Comparison of ENCODE assay signal across 10 cellular contexts in the genomic region with DNA sequence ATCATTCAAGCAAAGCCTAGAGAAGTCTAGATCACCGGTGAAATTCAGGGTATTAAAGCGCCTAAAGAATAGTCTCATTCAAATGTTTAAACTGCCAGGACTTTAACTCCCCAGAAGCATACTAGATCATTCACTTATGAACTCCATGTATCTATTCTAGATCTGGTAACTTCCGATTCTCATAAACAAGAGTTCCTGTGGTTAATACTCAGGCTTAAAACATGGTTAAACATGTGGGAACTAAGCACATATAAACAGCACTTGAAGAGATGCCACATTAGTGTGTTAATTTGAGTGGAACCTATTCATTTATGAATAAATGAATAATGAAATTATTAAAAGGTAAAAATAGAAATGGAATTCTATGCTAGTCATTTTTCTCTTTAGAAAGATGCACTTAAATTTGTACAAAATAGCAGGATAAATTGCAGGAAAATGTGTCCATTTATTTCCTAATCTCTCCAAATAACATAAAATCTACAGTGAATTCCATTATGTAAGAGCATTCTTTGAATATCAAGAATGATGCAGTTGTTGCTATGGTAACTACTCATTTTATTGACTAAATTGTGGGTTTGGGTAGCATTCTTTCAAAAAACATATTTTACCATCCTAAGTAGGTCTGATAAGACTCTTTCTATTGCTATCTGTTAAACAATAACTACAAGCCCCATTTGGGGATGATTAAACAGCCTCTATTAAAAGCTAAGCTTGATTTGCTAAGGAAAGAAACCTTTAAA.
DNase-seq lines count a peak whose midpoint lies in the region; FAIRE-seq and TF ChIP-seq lines count a peak whose summit lies in the region.
"Had no signal": no experiment of that assay in that cellular context is flagged by ENCODE, and none has a peak within 500 bp of the region (broad histone marks: within the 10 kb centered on the region; RNA-seq: fewer than 3 reads in every experiment).

No MANE protein-coding gene starts in this region.

- peak; percentile 20 for DNase-seq in AG20443 (ENCODE audit: low spot score)
- DNase-seq in HFF-Myc (ENCODE audit: extremely low read depth, low read depth) = no peak
- peak; percentile 52 for DNase-seq in astrocyte (ENCODE audit: low read depth)
- DNase-seq in mesenchymal stem cell = peak; percentile 47
- DNase-seq in NCI-H226 = no peak
- no peak for DNase-seq in stimulated activated CD4-positive, alpha-beta T cell treated with anti-CD3 and anti-CD28 coated beads, Interleukin-2, amount 100 ng/mL, for 48 hours
- DNase-seq in GM10248 (ENCODE audit: extremely low spot score) = no peak
- no peak for DNase-seq in stimulated activated CD4-positive, alpha-beta T cell treated with anti-CD3 and anti-CD28 coated beads, Interleukin-1b, Interleukin-23, amount 100 ng/mL, for 48 hours
- DNase-seq: NCI-H1436 treated with DMSO at 0.1 percent for 48 hours had no signal

- H3K4me3 ChIP-seq in HFF-Myc (replicated peaks; ENCODE audit: low read depth, low read length) = peak overlapping the region; percentile 71; the same call in 1 of the 2 replicates
- H3K4me3 ChIP-seq in astrocyte (ENCODE audit: insufficient read depth, low read depth, low read length) = peak overlapping the region; percentile 3
- H3K4me3 ChIP-seq in mesenchymal stem cell (ENCODE audit: insufficient read depth in 1 of 2, low read depth in 1 of 2, low read length in 2 of 2) = peak overlapping the region in 1 of 2 experiments; percentile 85

- H3K4me3 Mint-ChIP-seq in astrocyte (ENCODE audit: unreplicated experiment) = peak overlapping the region; percentile 97

- H3K4ac ChIP-seq in mesenchymal stem cell (ENCODE audit: low read depth in 1 of 2, low read length in 2 of 2) = no peak overlapping the region

- H4K8ac ChIP-seq in mesenchymal stem cell (ENCODE audit: low read length) = no peak overlapping the region

- no peak overlapping the region for H3K27ac Mint-ChIP-seq in astrocyte (ENCODE audit: unreplicated experiment)

- H3K27me3 Mint-ChIP-seq in astrocyte (ENCODE audit: low read depth, unreplicated experiment) = no peaks in the 10 kb centered on the region

- no peaks in the 10 kb centered on the region for H3K36me3 ChIP-seq in astrocyte (ENCODE audit: insufficient read depth, low read length)
- peaks cover 0 to 4% of the 10 kb centered on the region in 2 experiments for H3K36me3 ChIP-seq in mesenchymal stem cell (ENCODE audit: control insufficient read depth in 1 of 2, insufficient read depth in 2 of 2, low read depth in 1 of 2, low read length in 2 of 2)

- peaks cover 11% of the 10 kb centered on the region for H3K4me1 Mint-ChIP-seq in astrocyte (ENCODE audit: low read depth, unreplicated experiment)

- no peak overlapping the region for H3K27ac ChIP-seq in astrocyte (ENCODE audit: low read depth, low read length)
- H3K27ac ChIP-seq in mesenchymal stem cell (ENCODE audit: low read length, poor library complexity, severe bottlenecking) = no peak overlapping the region
- H3K27ac ChIP-seq: epithelial cell of prostate had no signal

- CTCF ChIA-PET in GM10248 (lab: Yijun Ruan, JAX) = interaction anchor here (1.2 to 1.8 kb wide), 2 partner anchors 11 to 39 kb away, joined by 3 to 4 read pairs; no protein-coding TSS in a partner anchor

- H2BK120ac ChIP-seq in mesenchymal stem cell (ENCODE audit: low read depth, low read length) = no peak overlapping the region

- H3K9me3 Mint-ChIP-seq in astrocyte (ENCODE audit: unreplicated experiment) = no peaks in the 10 kb centered on the region

- peak overlapping the region; percentile 90 for H3K4me2 ChIP-seq in astrocyte (ENCODE audit: low read length)
- H3K4me2 ChIP-seq in mesenchymal stem cell (ENCODE audit: low read length, poor library complexity, severe bottlenecking) = no peak overlapping the region

- no peak overlapping the region for H2BK5ac ChIP-seq in mesenchymal stem cell (ENCODE audit: low read depth, low read length, poor library complexity, severe bottlenecking)

- H3K9ac ChIP-seq in astrocyte (ENCODE audit: low read length) = peak overlapping the region; percentile 90
- H3K9ac ChIP-seq in mesenchymal stem cell (ENCODE audit: low read length) = peak overlapping the region; percentile 92

- no peak overlapping the region for H3K18ac ChIP-seq in mesenchymal stem cell (ENCODE audit: low read depth in 1 of 2, low read length in 2 of 2)

- POLR2A ChIA-PET in GM10248 (lab: Yijun Ruan, JAX) = interaction anchor here (0.6 kb wide), 1 partner anchor 346 kb away, joined by 5 read pairs; no protein-coding TSS in a partner anchor

- H3K4me1 ChIP-seq in astrocyte (ENCODE audit: insufficient read depth, low read length) = peaks cover 8% of the 10 kb centered on the region
- no peaks in the 10 kb centered on the region for H3K4me1 ChIP-seq in mesenchymal stem cell (ENCODE audit: control insufficient read depth, insufficient read depth, low read depth, low read length)

- no peaks in the 10 kb centered on the region for H3K36me3 Mint-ChIP-seq in astrocyte (ENCODE audit: low read depth, unreplicated experiment)

- WGBS in mesenchymal stem cell = 100% methylated on average over 3 of the region's 3 CpGs

- H3K79me2 ChIP-seq in astrocyte (ENCODE audit: insufficient read depth, low read length) = peaks cover 35% of the 10 kb centered on the region

- H2AK5ac ChIP-seq in mesenchymal stem cell (ENCODE audit: low read length, severe bottlenecking) = no peak overlapping the region

- H3K14ac ChIP-seq in mesenchymal stem cell (ENCODE audit: low read length in 2 of 2) = no peak overlapping the region

- H3K27me3 ChIP-seq in astrocyte (ENCODE audit: insufficient read depth, low read length) (no peaks in the 10 kb centered on the region), mesenchymal stem cell (ENCODE audit: control insufficient read depth in 1 of 2, insufficient read depth in 1 of 2, low read length in 2 of 2) (no peaks in the 10 kb centered on the region)

- FAIRE-seq in astrocyte (lab: Jason Lieb, UNC) = no peak

- H2BK12ac ChIP-seq in mesenchymal stem cell (ENCODE audit: low read length in 2 of 2) = no peak overlapping the region

- TF ChIP-seq CTCF in HFF-Myc (IDR thresholded peaks at IDR 0.05; ENCODE audit: low read depth, low read length, missing control alignments) = no peak
- no peak for TF ChIP-seq CTCF in astrocyte (IDR thresholded peaks at IDR 0.05; ENCODE audit: insufficient read depth, low read depth, low read length)
- TF ChIP-seq CTCF in GM10248 (IDR thresholded peaks at IDR 0.05; ENCODE audit: control extremely low read depth, extremely low read depth, low read depth, missing control alignments) = no peak

- H2AFZ ChIP-seq in astrocyte (ENCODE audit: low read depth, low read length) = no peak overlapping the region
- H2AFZ ChIP-seq in mesenchymal stem cell (ENCODE audit: low read depth, low read length) = no peak overlapping the region

- H3K9me3 ChIP-seq in astrocyte (ENCODE audit: insufficient read depth, low read depth, low read length) = no peaks in the 10 kb centered on the region
- no peaks in the 10 kb centered on the region for H3K9me3 ChIP-seq in mesenchymal stem cell (ENCODE audit: control insufficient read depth, low read length)

- peaks cover 4% of the 10 kb centered on the region for H4K20me1 ChIP-seq in astrocyte (ENCODE audit: insufficient read depth, low read length)

- no peak overlapping the region for H4K91ac ChIP-seq in mesenchymal stem cell (ENCODE audit: low read length)

- no peak overlapping the region for H3K23ac ChIP-seq in mesenchymal stem cell (ENCODE audit: low read length in 2 of 2)

- H3K79me1 ChIP-seq in mesenchymal stem cell (replicated peaks; ENCODE audit: low read length, poor library complexity, severe bottlenecking) = peaks cover 13% of the 10 kb centered on the region

- no peak overlapping the region for H2BK15ac ChIP-seq in mesenchymal stem cell (ENCODE audit: low read depth, poor library complexity, severe bottlenecking)

Comparison
In these comparisons a context has a peak if more than half of its experiments do, and no peak if none do; other contexts are left out.
1. DNase-seq: peak in AG20443 (single experiment), astrocyte (single experiment) and mesenchymal stem cell (single experiment); none in HFF-Myc (single experiment), NCI-H226 (single experiment), stimulated activated CD4-positive, alpha-beta T cell treated with anti-CD3 and anti-CD28 coated beads, Interleukin-2, amount 100 ng/mL, for 48 hours (0 of 2), GM10248 (single experiment) and stimulated activated CD4-positive, alpha-beta T cell treated with anti-CD3 and anti-CD28 coated beads, Interleukin-1b, Interleukin-23, amount 100 ng/mL, for 48 hours (single experiment).